Comparison of ENCODE assay signal across 27 cellular contexts in the genomic region with DNA sequence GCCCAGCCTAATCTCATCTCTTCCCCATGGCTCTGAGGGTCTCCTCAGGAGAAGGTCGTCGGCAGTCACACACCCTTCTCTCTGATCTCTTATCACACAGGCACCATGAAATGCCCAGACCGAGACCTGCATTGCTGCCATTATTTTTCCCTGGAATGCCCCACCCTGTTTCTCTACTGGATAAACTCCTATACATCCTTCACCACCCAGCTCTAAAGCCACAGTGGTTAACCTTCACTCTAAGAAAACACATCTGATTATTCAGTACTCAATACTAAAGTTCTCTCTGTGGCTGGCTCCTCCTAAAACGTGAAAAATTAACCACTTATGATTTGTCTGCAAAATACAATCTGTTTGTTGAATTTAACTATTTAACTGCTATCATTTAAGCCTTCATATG. TPM values are rescaled to one million over a fixed set of nuclear protein-coding genes. Genes with fewer than 3 reads are reported as not detected.
DNase-seq lines count a peak whose midpoint lies in the region; ATAC-seq and TF ChIP-seq lines count a peak whose summit lies in the region.
"Had no signal": no experiment of that assay in that cellular context is flagged by ENCODE, and none has a peak within 500 bp of the region (broad histone marks: within the 10 kb centered on the region; RNA-seq: fewer than 3 reads in every experiment).

No MANE protein-coding gene starts in this region.

- H3K9me2 ChIP-seq in SK-N-SH, result no peaks in the 10 kb centered on the region

- H3K9ac ChIP-seq in SK-N-SH, result no peak overlapping the region
- H3K9ac ChIP-seq: BLaER1; BLaER1 treated with 17β-estradiol and CSF1 and Interleukin-3, amounts not matched to agents 10 nM and 100 nM had no signal

- no peak for TF ChIP-seq CTCF in SK-N-SH (IDR thresholded peaks at IDR 0.05)

- no peaks in the 10 kb centered on the region for H3K79me2 ChIP-seq in SK-N-SH (ENCODE audit: insufficient read depth)

- TF ChIP-seq RAD21 in SK-N-SH (IDR thresholded peaks at IDR 0.05; ENCODE audit: low read length), result no peak

- no peaks in the 10 kb centered on the region for H3K9me3 ChIP-seq in SK-N-SH
- H3K9me3 ChIP-seq: A549, BE2C, BLaER1, Caco-2 had no signal

- peaks cover 0 to 20% of the 10 kb centered on the region in 2 experiments; a peak in 2 of 4 replicates for H3K4me1 ChIP-seq in SK-N-SH (ENCODE audit: control insufficient read depth in 1 of 2, insufficient read depth in 2 of 2, low read depth in 1 of 2, low read length in 1 of 2)
- H3K4me1 ChIP-seq: A549, Caco-2 had no signal

- H3K36me3 ChIP-seq in SK-N-SH (replicated peaks in 1 of 2; ENCODE audit: control insufficient read depth in 1 of 2, insufficient read depth in 2 of 2, low read length in 1 of 2), result no peaks in the 10 kb centered on the region
- H3K36me3 ChIP-seq: BE2C; BLaER1; BLaER1 treated with 17β-estradiol and CSF1 and Interleukin-3, amounts not matched to agents 10 nM and 100 nM had no signal

- POLR2A ChIA-PET in SK-N-SH (lab: Yijun Ruan, JAX), result no interaction called here

- H4K20me1 ChIP-seq in SK-N-SH (ENCODE audit: insufficient read depth), result no peaks in the 10 kb centered on the region; the same call in 1 of the 2 replicates
- H4K20me1 ChIP-seq: BLaER1; BLaER1 treated with 17β-estradiol and CSF1 and Interleukin-3, amounts not matched to agents 10 nM and 100 nM had no signal

- H3F3A ChIP-seq in SK-N-SH (replicated peaks; ENCODE audit: insufficient read depth), result no peaks in the 10 kb centered on the region

- 72% methylated on average over 4 of the region's 4 CpGs for WGBS in SK-N-SH (ENCODE audit: low lambda C conversion rate)

- no peak overlapping the region for H3K4me2 ChIP-seq in SK-N-SH
- H3K4me2 ChIP-seq: A549; BLaER1; BLaER1 treated with 17β-estradiol and CSF1 and Interleukin-3, amounts not matched to agents 10 nM and 100 nM had no signal

- no peak overlapping the region for H3K27ac ChIP-seq in SK-N-SH (ENCODE audit: low read depth in 2 of 2, low read length in 1 of 2)
- H3K27ac ChIP-seq: 22Rv1; A549; BLaER1; BLaER1 treated with 17β-estradiol and CSF1 and Interleukin-3, amounts not matched to agents 10 nM and 100 nM; C4-2B had no signal

- ATAC-seq in SK-N-SH treated with all-trans-retinoic acid at 6 μM for 48 hours, result no peak
- ATAC-seq: A549; CD8-positive, alpha-beta T cell had no signal

- H2AFZ ChIP-seq in SK-N-SH (ENCODE audit: low read depth), result no peak overlapping the region

- no peaks in the 10 kb centered on the region for H3K27me3 ChIP-seq in SK-N-SH (ENCODE audit: insufficient read depth)
- H3K27me3 ChIP-seq: BE2C; BLaER1; BLaER1 treated with 17β-estradiol and CSF1 and Interleukin-3, amounts not matched to agents 10 nM and 100 nM had no signal

- no peak overlapping the region for H3K4me3 ChIP-seq in SK-N-SH (ENCODE audit: low read depth in 2 of 2, low read length in 1 of 2)
- H3K4me3 ChIP-seq: A549; BLaER1; BLaER1 treated with 17β-estradiol and CSF1 and Interleukin-3, amounts not matched to agents 10 nM and 100 nM had no signal

- DNase-seq in SK-N-SH, result no peak
- DNase-seq: 8988T; ACHN; AML-193; BE2C; C1 segment of cervical spinal cord; Caco-2; Calu3; CD4-positive, alpha-beta memory T cell; CD4-positive, alpha-beta T cell; CD4-positive, CD25-positive, alpha-beta regulatory T cell; CD8-positive, alpha-beta memory T cell; CD8-positive, alpha-beta T cell; COR-L47; DMS 273 treated with DMSO at 0.1 percent for 48 hours; DMS153; DMS53; DMS79; DMS79 treated with DMSO at 0.1 percent for 48 hours; DND-41; EL had no signal

- TF ChIP-seq EP300 in SK-N-SH (IDR thresholded peaks at IDR 0.05; ENCODE audit: borderline replicate concordance in 1 of 2, low read depth in 1 of 2, low read length in 1 of 2), result no peak

- CTCF ChIA-PET in SK-N-SH (lab: Yijun Ruan, JAX), result interaction anchor here (1.2 kb wide), 2 partner anchors 9 to 22 kb away, joined by 4 to 5 read pairs; no protein-coding TSS in a partner anchor

TF ChIP-seq in SK-N-SH treated with all-trans-retinoic acid at 6 μM for 48 hours, 23 proteins besides CTCF, POLR2A, EP300 and RAD21:
- TF ChIP-seq SNAI2 (CRISPR knock-in tag; IDR thresholded peaks at IDR 0.05) (no peak), CSDC2 (CRISPR knock-in tag; IDR thresholded peaks at IDR 0.05) (no peak), ZFP3 (CRISPR knock-in tag; IDR thresholded peaks at IDR 0.05) (peak; percentile 91)
- TF ChIP-seq, protein P1, sequence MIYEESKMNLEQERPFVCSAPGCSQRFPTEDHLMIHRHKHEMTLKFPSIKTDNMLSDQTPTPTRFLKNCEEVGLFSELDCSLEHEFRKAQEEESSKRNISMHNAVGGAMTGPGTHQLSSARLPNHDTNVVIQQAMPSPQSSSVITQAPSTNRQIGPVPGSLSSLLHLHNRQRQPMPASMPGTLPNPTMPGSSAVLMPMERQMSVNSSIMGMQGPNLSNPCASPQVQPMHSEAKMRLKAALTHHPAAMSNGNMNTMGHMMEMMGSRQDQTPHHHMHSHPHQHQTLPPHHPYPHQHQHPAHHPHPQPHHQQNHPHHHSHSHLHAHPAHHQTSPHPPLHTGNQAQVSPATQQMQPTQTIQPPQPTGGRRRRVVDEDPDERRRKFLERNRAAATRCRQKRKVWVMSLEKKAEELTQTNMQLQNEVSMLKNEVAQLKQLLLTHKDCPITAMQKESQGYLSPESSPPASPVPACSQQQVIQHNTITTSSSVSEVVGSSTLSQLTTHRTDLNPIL (CRISPR knock-in tag; IDR thresholded peaks at IDR 0.05; ENCODE audit: low read depth), result no peak
- TF ChIP-seq, protein P2, sequence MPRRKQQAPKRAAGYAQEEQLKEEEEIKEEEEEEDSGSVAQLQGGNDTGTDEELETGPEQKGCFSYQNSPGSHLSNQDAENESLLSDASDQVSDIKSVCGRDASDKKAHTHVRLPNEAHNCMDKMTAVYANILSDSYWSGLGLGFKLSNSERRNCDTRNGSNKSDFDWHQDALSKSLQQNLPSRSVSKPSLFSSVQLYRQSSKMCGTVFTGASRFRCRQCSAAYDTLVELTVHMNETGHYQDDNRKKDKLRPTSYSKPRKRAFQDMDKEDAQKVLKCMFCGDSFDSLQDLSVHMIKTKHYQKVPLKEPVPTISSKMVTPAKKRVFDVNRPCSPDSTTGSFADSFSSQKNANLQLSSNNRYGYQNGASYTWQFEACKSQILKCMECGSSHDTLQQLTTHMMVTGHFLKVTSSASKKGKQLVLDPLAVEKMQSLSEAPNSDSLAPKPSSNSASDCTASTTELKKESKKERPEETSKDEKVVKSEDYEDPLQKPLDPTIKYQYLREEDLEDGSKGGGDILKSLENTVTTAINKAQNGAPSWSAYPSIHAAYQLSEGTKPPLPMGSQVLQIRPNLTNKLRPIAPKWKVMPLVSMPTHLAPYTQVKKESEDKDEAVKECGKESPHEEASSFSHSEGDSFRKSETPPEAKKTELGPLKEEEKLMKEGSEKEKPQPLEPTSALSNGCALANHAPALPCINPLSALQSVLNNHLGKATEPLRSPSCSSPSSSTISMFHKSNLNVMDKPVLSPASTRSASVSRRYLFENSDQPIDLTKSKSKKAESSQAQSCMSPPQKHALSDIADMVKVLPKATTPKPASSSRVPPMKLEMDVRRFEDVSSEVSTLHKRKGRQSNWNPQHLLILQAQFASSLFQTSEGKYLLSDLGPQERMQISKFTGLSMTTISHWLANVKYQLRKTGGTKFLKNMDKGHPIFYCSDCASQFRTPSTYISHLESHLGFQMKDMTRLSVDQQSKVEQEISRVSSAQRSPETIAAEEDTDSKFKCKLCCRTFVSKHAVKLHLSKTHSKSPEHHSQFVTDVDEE (CRISPR knock-in tag; IDR thresholded peaks at IDR 0.05), result no peak

TF ChIP-seq in SK-N-SH, 30 proteins besides CTCF, POLR2A, EP300 and RAD21 (continues in another document):
- TF ChIP-seq FOXM1 (IDR thresholded peaks at IDR 0.05; ENCODE audit: low read depth), result no peak
- no peak for TF ChIP-seq NRF1 (IDR thresholded peaks at IDR 0.05; ENCODE audit: low read depth, low read length)
- TF ChIP-seq, protein P3, sequence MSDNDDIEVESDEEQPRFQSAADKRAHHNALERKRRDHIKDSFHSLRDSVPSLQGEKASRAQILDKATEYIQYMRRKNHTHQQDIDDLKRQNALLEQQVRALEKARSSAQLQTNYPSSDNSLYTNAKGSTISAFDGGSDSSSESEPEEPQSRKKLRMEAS (IDR thresholded peaks at IDR 0.05; ENCODE audit: low read depth), result no peak
- TF ChIP-seq TEAD4 (IDR thresholded peaks at IDR 0.05; ENCODE audit: borderline replicate concordance, insufficient read depth), result no peak
- no peak for TF ChIP-seq TAF1 (IDR thresholded peaks at IDR 0.05; ENCODE audit: borderline replicate concordance, low read depth, low read length)
- TF ChIP-seq, protein P4, sequence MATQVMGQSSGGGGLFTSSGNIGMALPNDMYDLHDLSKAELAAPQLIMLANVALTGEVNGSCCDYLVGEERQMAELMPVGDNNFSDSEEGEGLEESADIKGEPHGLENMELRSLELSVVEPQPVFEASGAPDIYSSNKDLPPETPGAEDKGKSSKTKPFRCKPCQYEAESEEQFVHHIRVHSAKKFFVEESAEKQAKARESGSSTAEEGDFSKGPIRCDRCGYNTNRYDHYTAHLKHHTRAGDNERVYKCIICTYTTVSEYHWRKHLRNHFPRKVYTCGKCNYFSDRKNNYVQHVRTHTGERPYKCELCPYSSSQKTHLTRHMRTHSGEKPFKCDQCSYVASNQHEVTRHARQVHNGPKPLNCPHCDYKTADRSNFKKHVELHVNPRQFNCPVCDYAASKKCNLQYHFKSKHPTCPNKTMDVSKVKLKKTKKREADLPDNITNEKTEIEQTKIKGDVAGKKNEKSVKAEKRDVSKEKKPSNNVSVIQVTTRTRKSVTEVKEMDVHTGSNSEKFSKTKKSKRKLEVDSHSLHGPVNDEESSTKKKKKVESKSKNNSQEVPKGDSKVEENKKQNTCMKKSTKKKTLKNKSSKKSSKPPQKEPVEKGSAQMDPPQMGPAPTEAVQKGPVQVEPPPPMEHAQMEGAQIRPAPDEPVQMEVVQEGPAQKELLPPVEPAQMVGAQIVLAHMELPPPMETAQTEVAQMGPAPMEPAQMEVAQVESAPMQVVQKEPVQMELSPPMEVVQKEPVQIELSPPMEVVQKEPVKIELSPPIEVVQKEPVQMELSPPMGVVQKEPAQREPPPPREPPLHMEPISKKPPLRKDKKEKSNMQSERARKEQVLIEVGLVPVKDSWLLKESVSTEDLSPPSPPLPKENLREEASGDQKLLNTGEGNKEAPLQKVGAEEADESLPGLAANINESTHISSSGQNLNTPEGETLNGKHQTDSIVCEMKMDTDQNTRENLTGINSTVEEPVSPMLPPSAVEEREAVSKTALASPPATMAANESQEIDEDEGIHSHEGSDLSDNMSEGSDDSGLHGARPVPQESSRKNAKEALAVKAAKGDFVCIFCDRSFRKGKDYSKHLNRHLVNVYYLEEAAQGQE (IDR thresholded peaks at IDR 0.05; ENCODE audit: low read depth, low read length), result no peak
- TF ChIP-seq FOXJ3 (CRISPR knock-in tag; IDR thresholded peaks at IDR 0.05), result no peak
- TF ChIP-seq RFX5 (IDR thresholded peaks at IDR 0.05; ENCODE audit: low read length), result no peak
- no peak for TF ChIP-seq POLR2AphosphoS5 (IDR thresholded peaks at IDR 0.05; ENCODE audit: low read depth, low read length)
- no peak for TF ChIP-seq JUND (IDR thresholded peaks at IDR 0.05)

RNA-seq across cellular contexts. Expression of a gene that starts 43.3 kb away (rescaled TPM):
- polyA plus RNA-seq in SK-N-SH (2012; rRNA removed), result 1.9 and 2.3 TPM in 2 replicates
- 2.0 and 4.0 TPM in 2 replicates for polyA plus RNA-seq in SK-N-SH (2012; cell fraction: cytosol; rRNA removed)
- 3.6 and 4.3 TPM in 2 replicates for polyA plus RNA-seq in SK-N-SH (2012; cell fraction: nucleus; rRNA removed)
